19 cellular contexts compared by ENCODE assay signal in genomic region chr7:16747095-16747494, GRCh38. TPM values are rescaled to one million over a fixed set of nuclear protein-coding genes. Genes with fewer than 3 reads are reported as not detected.
"Had no signal": no experiment of that assay in that cellular context is flagged by ENCODE, and none has a peak within 500 bp of the region (broad histone marks: within the 10 kb centered on the region; RNA-seq: fewer than 3 reads in every experiment).

No MANE protein-coding gene starts in this region.

- H3K27ac ChIP-seq: body of pancreas, epithelial cell of prostate, prostate gland had no signal

- H3K4me3 Mint-ChIP-seq: central memory CD8-positive, alpha-beta T cell; memory B cell; natural killer cell treated with Interleukin-12 subunit alpha and Interleukin-12 subunit beta and Interleukin-15 and Interleukin-18, amount 100 ng/mL, for 72 hours; type B pancreatic cell had no signal

- H3K27me3 Mint-ChIP-seq: type B pancreatic cell had no signal

- H3K4me1 ChIP-seq: prostate gland had no signal

- H3K36me3 ChIP-seq: prostate gland had no signal

- H3K36me3 Mint-ChIP-seq: activated naive CD4-positive, alpha-beta T cell treated with anti-CD3 and anti-CD28 coated beads, Interleukin-2, amount 50 U/mL, for 72 hours; memory B cell; natural killer cell treated with Interleukin-12 subunit alpha and Interleukin-12 subunit beta and Interleukin-15 and Interleukin-18, amount 100 ng/mL, for 72 hours; type B pancreatic cell had no signal

- H3K9me3 ChIP-seq: body of pancreas, prostate gland had no signal

- H3K9me3 Mint-ChIP-seq: activated naive CD4-positive, alpha-beta T cell treated with anti-CD3 and anti-CD28 coated beads, Interleukin-2, amount 50 U/mL, for 72 hours; central memory CD8-positive, alpha-beta T cell; memory B cell; natural killer cell treated with Interleukin-12 subunit alpha and Interleukin-12 subunit beta and Interleukin-15 and Interleukin-18, amount 100 ng/mL, for 72 hours; type B pancreatic cell had no signal

- H3K4me3 ChIP-seq: body of pancreas, prostate gland had no signal

- H3K27ac Mint-ChIP-seq: activated naive CD4-positive, alpha-beta T cell treated with anti-CD3 and anti-CD28 coated beads, Interleukin-2, amount 50 U/mL, for 72 hours; memory B cell; natural killer cell treated with Interleukin-12 subunit alpha and Interleukin-12 subunit beta and Interleukin-15 and Interleukin-18, amount 100 ng/mL, for 72 hours; type B pancreatic cell had no signal

- H3K27me3 ChIP-seq: body of pancreas had no signal

- DNase-seq: activated effector memory CD4-positive, alpha-beta T cell treated with Interleukin-2 at 50 U/mL for 16 hours; activated T-cell treated with anti-CD3 and anti-CD28 coated beads, Interleukin-2, amount 50 U/mL, for 1 hour; amniotic stem cell; body of pancreas; effector memory CD4-positive, alpha-beta T cell; occipital lobe; stimulated activated naive CD4-positive, alpha-beta T cell; substantia nigra had no signal

- ATAC-seq: activated CD4-positive, CD25-positive, alpha-beta regulatory T cell treated with anti-CD3 and anti-CD28 coated beads, Interleukin-2, amount 50 U/mL, for 24 hours; activated naive CD4-positive, alpha-beta T cell treated with anti-CD3 and anti-CD28 coated beads, Interleukin-2, amount 50 U/mL, for 72 hours; body of pancreas; natural killer cell treated with Interleukin-12 subunit alpha and Interleukin-12 subunit beta and Interleukin-15 and Interleukin-18, amount 100 ng/mL, for 72 hours; sciatic nerve had no signal

- H3K4me1 Mint-ChIP-seq: central memory CD8-positive, alpha-beta T cell had no signal

RNA-seq across cellular contexts. Expression of gene AGR2, which starts 57.7 kb away (rescaled TPM):
- total RNA-seq: activated naive CD4-positive, alpha-beta T cell treated with anti-CD3 and anti-CD28 coated beads, Interleukin-2, amount 50 U/mL, for 72 hours; fibroblast of villous mesenchyme; natural killer cell treated with Interleukin-12 subunit alpha and Interleukin-12 subunit beta and Interleukin-15 and Interleukin-18, amount 100 ng/mL, for 72 hours; T-helper 2 cell treated with Interferon-gamma antibody and Interleukin-4, amounts not matched to agents 100 ng/mL and 5 ng/mL, for 36 hours had no signal
